In genomic region chr3:29412117-29412516, GRCh38 we compare ENCODE assay signal across 21 cellular contexts.
DNase-seq lines count a peak whose midpoint lies in the region; ATAC-seq and TF ChIP-seq lines count a peak whose summit lies in the region.
"Had no signal": no experiment of that assay in that cellular context is flagged by ENCODE, and none has a peak within 500 bp of the region (broad histone marks: within the 10 kb centered on the region; RNA-seq: fewer than 3 reads in every experiment).

No MANE protein-coding gene starts in this region.

- intact Hi-C loops in PC-3 (cut with micrococcal nuclease) = no loop called here

- POLR2A ChIA-PET in PC-3 (lab: Charles Lee; ENCODE audit: unreplicated experiment) = no interaction called here

- H2AFZ ChIP-seq in OCI-LY1 (ENCODE audit: low read length) (no peak overlapping the region), PC-3 (ENCODE audit: low read length) (no peak overlapping the region)
- H2AFZ ChIP-seq: GM23248 had no signal

- H3F3A ChIP-seq in OCI-LY1 (ENCODE audit: insufficient read depth, low read length) (0 out of 2 replicates have a peak, but pooled peaks cover 8% of the 10 kb centered on the region), PC-3 (ENCODE audit: low read length, unreplicated experiment) (no peaks in the 10 kb centered on the region)

- no TSS peak for BruUV-seq in PC-3 (replicated peaks; lab: Mats Ljungman, UMichigan)

- DNase-seq in GM12864 (ENCODE audit: low read depth) = peak; percentile 21
- no peak for DNase-seq in PC-3
- no peak for DNase-seq in NCI-H1048 (lab: John Stamatoyannopoulos, UW)
- DNase-seq: activated CD4-positive, alpha-beta memory T cell treated with anti-CD3 and anti-CD28 coated beads, Interleukin-2, amount 10 ng/mL, durations not matched to agents 7 days and 5 days; activated T-cell treated with anti-CD3 and anti-CD28 coated beads, Interleukin-2, amount 50 U/mL, for 4 hours; esophagus squamous epithelium; GM23248; immature natural killer cell; NCI-H446 treated with DMSO at 0.1 percent for 48 hours; small intestine had no signal

- H4K20me1 ChIP-seq in OCI-LY1 (ENCODE audit: insufficient read depth, low read length) (no peaks in the 10 kb centered on the region), PC-3 (ENCODE audit: low read length) (no peaks in the 10 kb centered on the region)

- H3K27ac ChIP-seq in OCI-LY1 (ENCODE audit: low read depth, low read length, poor library complexity, severe bottlenecking) (peak overlapping the region; percentile 99), PC-3 (ENCODE audit: low read length) (no peak overlapping the region)
- H3K27ac ChIP-seq: esophagus squamous epithelium, GM23248, thoracic aorta had no signal

- H3K9me3 ChIP-seq in OCI-LY1 (ENCODE audit: low read length) (0 out of 2 replicates have a peak, but pooled peaks cover 3% of the 10 kb centered on the region), PC-3 (ENCODE audit: low read length) (no peaks in the 10 kb centered on the region)
- H3K9me3 ChIP-seq: esophagus squamous epithelium, thoracic aorta had no signal

- CTCF ChIA-PET in PC-3 (lab: Charles Lee) = no interaction called here

- H3K4me3 ChIP-seq in GM12864 (ENCODE audit: low read depth, low read length) (no peak overlapping the region), OCI-LY1 (ENCODE audit: low read depth, low read length, poor library complexity, severe bottlenecking) (no peak overlapping the region), PC-3 (ENCODE audit: low read length) (no peak overlapping the region)
- H3K4me3 ChIP-seq: esophagus squamous epithelium, GM23248, lung, thoracic aorta had no signal

- H3K27me3 ChIP-seq in OCI-LY1 (ENCODE audit: insufficient read depth, low read length) (no peaks in the 10 kb centered on the region), PC-3 (ENCODE audit: low read length) (no peaks in the 10 kb centered on the region)
- H3K27me3 ChIP-seq: esophagus squamous epithelium had no signal

- H3K36me3 ChIP-seq in OCI-LY1 (ENCODE audit: insufficient read depth, low read length) (peaks cover 8% of the 10 kb centered on the region; the same call in 1 of the 2 replicates), PC-3 (ENCODE audit: low read depth, low read length) (no peaks in the 10 kb centered on the region)
- H3K36me3 ChIP-seq: esophagus squamous epithelium, thoracic aorta had no signal

- H3K9ac ChIP-seq in OCI-LY1 (ENCODE audit: low read length) (peak overlapping the region; percentile 65), PC-3 (ENCODE audit: low read length) (no peak overlapping the region)
- H3K9ac ChIP-seq: GM23248 had no signal

- TF ChIP-seq CTCF in GM12864 (IDR thresholded peaks at IDR 0.05; ENCODE audit: low read depth, low read length, missing control alignments) (no peak), OCI-LY1 (IDR thresholded peaks at IDR 0.05; ENCODE audit: low read length) (no peak), PC-3 (conservative IDR thresholded peaks at IDR 0.05; ENCODE audit: low read depth, low read length) (no peak)

- peaks cover 89% of the 10 kb centered on the region for H3K4me1 ChIP-seq in OCI-LY1 (ENCODE audit: insufficient read depth, low read length, severe bottlenecking)
- no peaks in the 10 kb centered on the region for H3K4me1 ChIP-seq in PC-3 (ENCODE audit: insufficient read depth, low read length)

- H3K79me2 ChIP-seq in OCI-LY1 (ENCODE audit: insufficient read depth, low read length) (peaks cover 5% of the 10 kb centered on the region), PC-3 (ENCODE audit: low read length) (no peaks in the 10 kb centered on the region)

- peak overlapping the region; percentile 60 for H3K4me2 ChIP-seq in OCI-LY1 (ENCODE audit: low read length)
- H3K4me2 ChIP-seq in PC-3 (ENCODE audit: low read length) = no peak overlapping the region

- ATAC-seq in GM19043 (IDR thresholded peaks at IDR 0.05; ENCODE audit: low read depth, unreplicated experiment) = peak; percentile 71
- peak; percentile 60 for ATAC-seq in HG03354 (IDR thresholded peaks at IDR 0.05; ENCODE audit: poor library complexity, severe bottlenecking, unreplicated experiment)
- no peak for ATAC-seq in PC-3
- no peak for ATAC-seq in GM18511 (IDR thresholded peaks at IDR 0.05; ENCODE audit: unreplicated experiment)
- ATAC-seq in esophagus mucosa = no peak
- ATAC-seq: activated naive CD4-positive, alpha-beta T cell treated with anti-CD3 and anti-CD28 coated beads, Interleukin-2, amount 50 U/mL, for 72 hours; activated T-cell treated with anti-CD3 and anti-CD28 coated beads, Interleukin-2, amount 50 U/mL, for 4 hours; HepG2; natural killer cell treated with Interleukin-12 subunit alpha and Interleukin-12 subunit beta and Interleukin-15 and Interleukin-18, amount 100 ng/mL, for 72 hours; Panc1 had no signal

- no peaks in the 10 kb centered on the region for H3K9me2 ChIP-seq in OCI-LY1 (ENCODE audit: low read depth, low read length)
- H3K9me2 ChIP-seq in PC-3 (replicated peaks; ENCODE audit: low read length) = no peaks in the 10 kb centered on the region

Comparison
In these comparisons a context has a peak if more than half of its experiments do, and no peak if none do; other contexts are left out.
1. ATAC-seq: peak in GM19043 (single experiment) and HG03354 (single experiment); none in PC-3 (single experiment), GM18511 (single experiment) and esophagus mucosa (single experiment).